Comparison of ENCODE assay signal across 8 cellular contexts in genomic region chr10:88879754-88880286, GRCh38. TPM values are rescaled to one million over a fixed set of nuclear protein-coding genes. Genes with fewer than 3 reads are reported as not detected.
DNase-seq lines count a peak whose midpoint lies in the region; ATAC-seq, FAIRE-seq and TF ChIP-seq lines count a peak whose summit lies in the region.

Gene STAMBPL1, plus strand, starts transcription at chr10:88880245. Its CDS starts 21,464 bp downstream, at chr10:88901709.

- no peak; the same call in 1 of the 2 replicates for TF ChIP-seq POLR2A in H54 (IDR thresholded peaks at IDR 0.05; ENCODE audit: low read depth, low read length)

- TF ChIP-seq CTCF in GM10248 (IDR thresholded peaks at IDR 0.05; ENCODE audit: control extremely low read depth, extremely low read depth, low read depth, missing control alignments) = no peak
- TF ChIP-seq CTCF in activated B cell treated with CpG ODN at 0.5 μM for 24 hours (IDR thresholded peaks at IDR 0.05) = no peak

- peak; percentile 57 for ATAC-seq in activated B cell treated with CpG ODN at 0.5 μM for 24 hours (ENCODE audit: low read depth)

- H3K4me3 Mint-ChIP-seq in activated B cell treated with CpG ODN at 0.5 μM for 24 hours = peak within 1 kb of the TSS; percentile 96

- H3K9me3 Mint-ChIP-seq in activated B cell treated with CpG ODN at 0.5 μM for 24 hours = no peaks in the 10 kb centered on the region

- H3K27ac Mint-ChIP-seq in activated B cell treated with CpG ODN at 0.5 μM for 24 hours = peak within 1 kb of the TSS; percentile 99

- H3K4me1 Mint-ChIP-seq in activated B cell treated with CpG ODN at 0.5 μM for 24 hours = peaks cover 45% of the 10 kb centered on the region

- POLR2A ChIA-PET in GM10248 (lab: Yijun Ruan, JAX) = interaction anchor here (0.9 kb wide), 1 partner anchor 22 kb away, joined by 6 read pairs; no protein-coding TSS in a partner anchor
- POLR2A ChIA-PET in activated B cell treated with CpG ODN at 0.5 μM for 24 hours (lab: Charles Lee) = interaction anchor here (0.6 to 13.3 kb wide), 23 partner anchors 9 to 1018 kb away, joined by 3 to 294 read pairs (median 4); partner anchors contain the start of genes FAS, IFIT5 and LIPA

- intact Hi-C loops in activated B cell treated with CpG ODN at 0.5 μM for 24 hours (cut with micrococcal nuclease) = loop anchor here (1.0 to 5.0 kb wide), 10 partner anchors 10 to 1063 kb away; partner anchors contain the start of genes FAS, KIF20B, KLLN and PTEN

- FAIRE-seq in H54 (lab: Jason Lieb, UNC) = peak; percentile 86

- no peaks in the 10 kb centered on the region for H3K27me3 Mint-ChIP-seq in activated B cell treated with CpG ODN at 0.5 μM for 24 hours

- CTCF ChIA-PET in GM10248 (lab: Yijun Ruan, JAX) (interaction anchor here (0.9 to 2.3 kb wide), 10 partner anchors 9 to 151 kb away, joined by 3 to 16 read pairs (median 4); no protein-coding TSS in a partner anchor), activated B cell treated with CpG ODN at 0.5 μM for 24 hours (lab: Charles Lee) (interaction anchor here (0.7 to 2.3 kb wide), 12 partner anchors 9 to 338 kb away, joined by 3 to 15 read pairs (median 4); no protein-coding TSS in a partner anchor)

- H3K36me3 Mint-ChIP-seq in activated B cell treated with CpG ODN at 0.5 μM for 24 hours (ENCODE audit: low read depth) = peaks cover 14% of the 10 kb centered on the region

- DNase-seq in GM10248 (ENCODE audit: extremely low spot score) (peak; percentile 72), H54 (ENCODE audit: insufficient read length, low spot score) (peak; percentile 44), M059J (ENCODE audit: low read depth) (no peak), activated B cell treated with CpG ODN at 0.5 μM for 24 hours (no peak), cerebellar cortex (ENCODE audit: low spot score) (peak; percentile 70), medulla oblongata (ENCODE audit: extremely low spot score) (peak; percentile 58), COLO829 (ENCODE audit: low spot score) (no peak)
- peak; percentile 44 for DNase-seq in stimulated activated CD8-positive, alpha-beta memory T cell treated with anti-CD3 and anti-CD28 coated beads, Interleukin-15, amount 100 ng/mL, for 1 hour (ENCODE audit: low read depth)

RNA-seq across cellular contexts. Expression of gene STAMBPL1, which starts in this region (rescaled TPM):
- 18.2 and 22.8 TPM in 2 replicates for total RNA-seq in M059J (2014; rRNA removed; shearing (Covaris generic))
- total RNA-seq in activated B cell treated with CpG ODN at 0.5 μM for 24 hours = 38.7 and 44.5 TPM in 2 replicates

Comparison
In these comparisons a context has a peak if more than half of its experiments do, and no peak if none do; other contexts are left out.
1. DNase-seq: peak in GM10248 (single experiment), H54 (single experiment), cerebellar cortex (single experiment), medulla oblongata (single experiment) and stimulated activated CD8-positive, alpha-beta memory T cell treated with anti-CD3 and anti-CD28 coated beads, Interleukin-15, amount 100 ng/mL, for 1 hour (single experiment); none in M059J (single experiment), activated B cell treated with CpG ODN at 0.5 μM for 24 hours (single experiment) and COLO829 (single experiment).